Comparison of ENCODE assay signal across 9 cellular contexts in the genomic region with DNA sequence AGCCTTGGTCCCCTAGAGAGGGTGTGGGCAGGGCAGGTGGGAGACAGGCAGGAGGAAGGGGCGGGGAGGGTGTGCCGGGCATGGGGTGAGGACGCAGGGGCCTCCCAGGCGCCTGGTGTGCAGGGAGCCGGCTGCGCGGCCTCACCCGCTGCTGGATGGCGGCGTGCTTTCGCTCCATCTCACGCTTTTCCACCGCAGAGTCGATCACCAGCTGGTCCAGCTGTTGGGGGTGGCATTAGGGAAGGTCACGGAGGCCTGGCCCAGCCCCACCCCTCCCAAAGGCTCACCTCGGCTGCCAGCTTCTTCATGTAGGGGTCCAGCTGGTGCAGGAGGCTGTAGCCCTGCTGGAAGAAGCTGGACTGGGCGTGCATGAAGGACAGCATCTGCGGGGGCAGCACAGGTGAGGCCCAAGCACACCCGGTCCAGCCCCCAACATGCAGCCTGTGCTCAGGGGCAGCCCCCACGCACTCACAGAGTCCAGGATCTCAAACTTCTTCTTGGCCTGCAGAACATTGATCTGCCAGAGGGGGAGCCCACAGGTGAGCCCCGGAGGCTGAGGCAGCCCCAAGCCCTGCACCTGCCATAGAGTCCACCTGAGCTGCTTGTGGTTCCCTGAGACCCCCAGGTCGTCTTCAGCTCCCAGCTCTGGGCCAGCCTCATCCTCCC. TPM values are rescaled to one million over a fixed set of nuclear protein-coding genes. Genes with fewer than 3 reads are reported as not detected.
DNase-seq lines count a peak whose midpoint lies in the region; ATAC-seq, FAIRE-seq and TF ChIP-seq lines count a peak whose summit lies in the region.
"Had no signal": no experiment of that assay in that cellular context is flagged by ENCODE, and none has a peak within 500 bp of the region (broad histone marks: within the 10 kb centered on the region; RNA-seq: fewer than 3 reads in every experiment).

No MANE protein-coding gene starts in this region.

- H3K27ac ChIP-seq in H9 (ENCODE audit: insufficient read length, low read depth, low read length) (no peak overlapping the region), mesendoderm (ENCODE audit: low read depth, low read length) (no peak overlapping the region)
- H3K27ac ChIP-seq: SK-N-MC had no signal

- H3K23ac ChIP-seq in H9 (ENCODE audit: insufficient read length, low read depth, low read length) (no peak overlapping the region), mesendoderm (ENCODE audit: low read length) (no peak overlapping the region)

- no peak for DNase-seq in D721Med (ENCODE audit: insufficient read length, low spot score)
- peak; percentile 67 for DNase-seq in H9
- no peak for DNase-seq in activated naive CD8-positive, alpha-beta T cell treated with anti-CD3 and anti-CD28 coated beads, Interleukin-2, amount 10 ng/mL, durations not matched to agents 7 days and 5 days
- peak; percentile 46 for DNase-seq in mesendoderm
- DNase-seq in cortex of kidney (lab: John Stamatoyannopoulos, UW), result no peak
- no peak for DNase-seq in SW 1271 (lab: John Stamatoyannopoulos, UW)
- DNase-seq: central memory CD4-positive, alpha-beta T cell had no signal

- no peaks in the 10 kb centered on the region for H3K27me3 Mint-ChIP-seq in H9 (ENCODE audit: low read depth)
- no peaks in the 10 kb centered on the region for H3K27me3 Mint-ChIP-seq in activated naive CD8-positive, alpha-beta T cell treated with anti-CD3 and anti-CD28 coated beads, Interleukin-2, amount 10 ng/mL, durations not matched to agents 7 days and 5 days

- H3K9ac ChIP-seq in H9 (ENCODE audit: extremely low read depth, insufficient read length, low read length) (no peak overlapping the region), mesendoderm (ENCODE audit: low read length) (no peak overlapping the region)

- H3K56ac ChIP-seq in H9 (ENCODE audit: insufficient read length, low read depth, low read length) (no peak overlapping the region), mesendoderm (ENCODE audit: low read length) (no peak overlapping the region)

- no peaks in the 10 kb centered on the region for H3K79me2 ChIP-seq in H9 (ENCODE audit: insufficient read depth, low read length)
- H3K79me2 ChIP-seq in mesendoderm (ENCODE audit: control insufficient read depth, insufficient read depth, low read length), result no peaks in the 10 kb centered on the region

- no peak overlapping the region for H2AFZ ChIP-seq in H9 (ENCODE audit: low read length)

- no peak overlapping the region for H3K4me3 ChIP-seq in mesendoderm (ENCODE audit: low read length)
- H3K4me3 ChIP-seq: SK-N-MC had no signal

- no peak overlapping the region for H3K18ac ChIP-seq in H9 (ENCODE audit: insufficient read length, low read depth, low read length)
- no peak overlapping the region for H3K18ac ChIP-seq in mesendoderm (ENCODE audit: low read length)

- H4K5ac ChIP-seq in H9 (ENCODE audit: insufficient read length, low read depth, low read length) (no peak overlapping the region), mesendoderm (ENCODE audit: low read length) (no peak overlapping the region)

- no peaks in the 10 kb centered on the region for H4K20me1 ChIP-seq in H9 (ENCODE audit: control insufficient read depth, insufficient read depth, insufficient read length)

- no peak overlapping the region for H2BK12ac ChIP-seq in H9 (ENCODE audit: insufficient read length, low read depth, low read length)

- H3K4ac ChIP-seq in H9 (ENCODE audit: low read depth, low read length), result no peak overlapping the region
- no peak overlapping the region for H3K4ac ChIP-seq in mesendoderm (ENCODE audit: low read depth, low read length)

- H3K9me3 Mint-ChIP-seq in H9, result no peaks in the 10 kb centered on the region
- H3K9me3 Mint-ChIP-seq in activated naive CD8-positive, alpha-beta T cell treated with anti-CD3 and anti-CD28 coated beads, Interleukin-2, amount 10 ng/mL, durations not matched to agents 7 days and 5 days, result no peaks in the 10 kb centered on the region

- H3K79me1 ChIP-seq in H9 (ENCODE audit: insufficient read depth, low read depth, low read length, poor library complexity, severe bottlenecking) (no peaks in the 10 kb centered on the region), mesendoderm (ENCODE audit: low read length) (peaks cover 2% of the 10 kb centered on the region)

- peaks cover 4 to 6% of the 10 kb centered on the region in 2 experiments; a peak in 2 of 4 replicates for H3K4me1 Mint-ChIP-seq in H9
- peaks cover 2% of the 10 kb centered on the region for H3K4me1 Mint-ChIP-seq in activated naive CD8-positive, alpha-beta T cell treated with anti-CD3 and anti-CD28 coated beads, Interleukin-2, amount 10 ng/mL, durations not matched to agents 7 days and 5 days

- no peak overlapping the region for H3K14ac ChIP-seq in H9 (ENCODE audit: insufficient read depth, low read length)

- TF ChIP-seq CTCF in D721Med (IDR thresholded peaks at IDR 0.05; ENCODE audit: insufficient read depth, missing control alignments), result peak; percentile 17
- TF ChIP-seq CTCF in H9 (conservative IDR thresholded peaks at IDR 0.05), result peak; percentile 60

- H3K4me1 ChIP-seq in H9 (ENCODE audit: insufficient read depth, low read length), result no peaks in the 10 kb centered on the region
- peaks cover 2% of the 10 kb centered on the region for H3K4me1 ChIP-seq in mesendoderm (ENCODE audit: control insufficient read depth, low read depth, low read length)

- H2BK120ac ChIP-seq in H9 (ENCODE audit: low read depth, low read length, poor library complexity, severe bottlenecking), result no peak overlapping the region
- H2BK120ac ChIP-seq in mesendoderm (ENCODE audit: low read depth, low read length), result no peak overlapping the region

- no peak overlapping the region for H4K91ac ChIP-seq in H9 (ENCODE audit: insufficient read length, low read depth, low read length)

- H2BK15ac ChIP-seq in H9 (ENCODE audit: low read depth, low read length) (no peak overlapping the region), mesendoderm (replicated peaks; ENCODE audit: low read depth) (no peak overlapping the region)

- H3K23me2 ChIP-seq in H9 (ENCODE audit: insufficient read length, low read depth, low read length, poor library complexity, severe bottlenecking), result no peaks in the 10 kb centered on the region

- WGBS in H9 (ENCODE audit: extremely low coverage, insufficient read length, low lambda C conversion rate), result no CpG with 5 or more reads among the region's 22 CpGs
- WGBS in mesendoderm (ENCODE audit: extremely low coverage, insufficient coverage, low lambda C conversion rate), result no CpG with 5 or more reads among the region's 22 CpGs

- H3K36me3 ChIP-seq in mesendoderm (ENCODE audit: control insufficient read depth, insufficient read depth, low read length), result no peaks in the 10 kb centered on the region

- H2BK5ac ChIP-seq in H9 (ENCODE audit: insufficient read length, low read length) (no peak overlapping the region), mesendoderm (ENCODE audit: low read length) (no peak overlapping the region)

- H3K4me3 Mint-ChIP-seq in H9, result no peak overlapping the region
- H3K4me3 Mint-ChIP-seq in activated naive CD8-positive, alpha-beta T cell treated with anti-CD3 and anti-CD28 coated beads, Interleukin-2, amount 10 ng/mL, durations not matched to agents 7 days and 5 days, result no peak overlapping the region

- POLR2A ChIA-PET in activated naive CD8-positive, alpha-beta T cell treated with anti-CD3 and anti-CD28 coated beads, Interleukin-2, amount 10 ng/mL, durations not matched to agents 7 days and 5 days (lab: Charles Lee), result no interaction called here

- no peak overlapping the region for H3K4me2 ChIP-seq in H9 (ENCODE audit: insufficient read depth, insufficient read length, low read length)
- no peak overlapping the region for H3K4me2 ChIP-seq in mesendoderm (ENCODE audit: low read length)

- no peaks in the 10 kb centered on the region; a peak in 1 of 7 replicates for H3K36me3 Mint-ChIP-seq in H9 (ENCODE audit: insufficient read depth in 1 of 3, low read depth in 3 of 3)
- H3K36me3 Mint-ChIP-seq in activated naive CD8-positive, alpha-beta T cell treated with anti-CD3 and anti-CD28 coated beads, Interleukin-2, amount 10 ng/mL, durations not matched to agents 7 days and 5 days, result no peaks in the 10 kb centered on the region

- no peak overlapping the region for H3K27ac Mint-ChIP-seq in H9
- no peak overlapping the region for H3K27ac Mint-ChIP-seq in activated naive CD8-positive, alpha-beta T cell treated with anti-CD3 and anti-CD28 coated beads, Interleukin-2, amount 10 ng/mL, durations not matched to agents 7 days and 5 days

- H3K9me3 ChIP-seq in H9 (ENCODE audit: control insufficient read depth, low read depth, low read length), result no peaks in the 10 kb centered on the region

- H2AK5ac ChIP-seq in H9 (ENCODE audit: insufficient read length, low read length), result no peak overlapping the region
- H2AK5ac ChIP-seq in mesendoderm (ENCODE audit: low read length), result no peak overlapping the region

- peak; percentile 51 for ATAC-seq in activated naive CD8-positive, alpha-beta T cell treated with anti-CD3 and anti-CD28 coated beads, Interleukin-2, amount 10 ng/mL, durations not matched to agents 7 days and 5 days (ENCODE audit: low read depth)
- ATAC-seq in HG03342 (IDR thresholded peaks at IDR 0.05; ENCODE audit: unreplicated experiment), result no peak

- H3T11ph ChIP-seq in H9 (ENCODE audit: low read length), result no peak overlapping the region

- no peak overlapping the region for H4K8ac ChIP-seq in H9 (replicated peaks; ENCODE audit: insufficient read length, low read depth, low read length)
- no peak overlapping the region for H4K8ac ChIP-seq in mesendoderm (ENCODE audit: low read depth, low read length)

- no peak overlapping the region for H2BK20ac ChIP-seq in H9 (ENCODE audit: low read depth, low read length, poor library complexity, severe bottlenecking)

- H3K27me3 ChIP-seq in H9 (ENCODE audit: insufficient read depth, low read length) (no peaks in the 10 kb centered on the region), mesendoderm (ENCODE audit: insufficient read depth, low read length, poor library complexity) (no peaks in the 10 kb centered on the region)

- no peak for FAIRE-seq in D721Med (lab: Jason Lieb, UNC)

RNA-seq across cellular contexts. Expression of a gene that starts 7.9 kb away (rescaled TPM):
- total RNA-seq in H9 (2021), result 39.5 and 41.4 TPM in 2 replicates
- 10 to 100 TPM; 80.2 to 86.3 TPM for total RNA-seq in activated naive CD8-positive, alpha-beta T cell treated with anti-CD3 and anti-CD28 coated beads, Interleukin-2, amount 10 ng/mL, durations not matched to agents 7 days and 5 days
- 7.8 TPM for polyA plus RNA-seq in mesendoderm (2013, experiment 1 of 2)
- polyA plus RNA-seq in mesendoderm (2013, experiment 2 of 2), result 8.1 TPM

RNA-seq across cellular contexts. Expression of a gene that starts 8.6 kb away (rescaled TPM):
- 38.0 and 40.9 TPM in 2 replicates for total RNA-seq in H9 (2021)
- 10 to 100 TPM; 22.3 to 22.4 TPM for total RNA-seq in activated naive CD8-positive, alpha-beta T cell treated with anti-CD3 and anti-CD28 coated beads, Interleukin-2, amount 10 ng/mL, durations not matched to agents 7 days and 5 days
- 24.0 TPM for polyA plus RNA-seq in mesendoderm (2013, experiment 1 of 2)
- 25.0 TPM for polyA plus RNA-seq in mesendoderm (2013, experiment 2 of 2)

RNA-seq across cellular contexts. Expression of a gene that starts 19.6 kb away (rescaled TPM):
- total RNA-seq in H9 (2021), result 4.0 and 5.8 TPM in 2 replicates
- total RNA-seq in activated naive CD8-positive, alpha-beta T cell treated with anti-CD3 and anti-CD28 coated beads, Interleukin-2, amount 10 ng/mL, durations not matched to agents 7 days and 5 days, result 1 to 10 TPM; 8.0 to 8.4 TPM
- polyA plus RNA-seq in mesendoderm (2013, experiment 1 of 2), result 0.29 TPM
- polyA plus RNA-seq in mesendoderm (2013, experiment 2 of 2), result 0.27 TPM

RNA-seq across cellular contexts. Expression of a gene that starts 24.6 kb away (rescaled TPM):
- total RNA-seq in H9 (2021), result 138 and 139 TPM in 2 replicates
- 100 to 1,000 TPM; 143 to 158 TPM for total RNA-seq in activated naive CD8-positive, alpha-beta T cell treated with anti-CD3 and anti-CD28 coated beads, Interleukin-2, amount 10 ng/mL, durations not matched to agents 7 days and 5 days
- 75.3 TPM for polyA plus RNA-seq in mesendoderm (2013, experiment 1 of 2)
- 73.8 TPM for polyA plus RNA-seq in mesendoderm (2013, experiment 2 of 2)

RNA-seq across cellular contexts. Expression of a gene that starts 24.8 kb away (rescaled TPM):
- 14.0 and 15.0 TPM in 2 replicates for total RNA-seq in H9 (2021)
- total RNA-seq in activated naive CD8-positive, alpha-beta T cell treated with anti-CD3 and anti-CD28 coated beads, Interleukin-2, amount 10 ng/mL, durations not matched to agents 7 days and 5 days, result 10 to 100 TPM; 19.3 TPM
- 7.5 TPM for polyA plus RNA-seq in mesendoderm (2013, experiment 1 of 2)
- 7.1 TPM for polyA plus RNA-seq in mesendoderm (2013, experiment 2 of 2)

Comparison
In these comparisons a context has a peak if more than half of its experiments do, and no peak if none do; other contexts are left out.
1. DNase-seq: peak in H9 (single experiment) and mesendoderm (single experiment); none in D721Med (single experiment), activated naive CD8-positive, alpha-beta T cell treated with anti-CD3 and anti-CD28 coated beads, Interleukin-2, amount 10 ng/mL, durations not matched to agents 7 days and 5 days (single experiment), cortex of kidney (single experiment) and SW 1271 (0 of 2).